In genomic region chr18:24672165-24672950, GRCh38 we compare ENCODE assay signal across 17 cellular contexts.
DNase-seq lines count a peak whose midpoint lies in the region; ATAC-seq and TF ChIP-seq lines count a peak whose summit lies in the region.
"Had no signal": no experiment of that assay in that cellular context is flagged by ENCODE, and none has a peak within 500 bp of the region (broad histone marks: within the 10 kb centered on the region; RNA-seq: fewer than 3 reads in every experiment).

No MANE protein-coding gene starts in this region.

- ATAC-seq in HG03432 (IDR thresholded peaks at IDR 0.05; ENCODE audit: unreplicated experiment) = no peak
- ATAC-seq: A549 had no signal

- TF ChIP-seq CTCF in nephron progenitor cell (IDR thresholded peaks at IDR 0.05) = no peak

- DNase-seq in NCI-H1436 (lab: John Stamatoyannopoulos, UW) (peak; percentile 36), NCI-H1436 treated with DMSO at 0.1 percent for 48 hours (lab: John Stamatoyannopoulos, UW) (no peak), KBM-7 (peak; percentile 53), SW480 (ENCODE audit: low spot score) (peak; percentile 25), midbrain (lab: John Stamatoyannopoulos, UW) (peak; percentile 17), islet precursor cell (no peak), nephron progenitor cell (no peak)
- DNase-seq: activated CD8-positive, alpha-beta memory T cell treated with anti-CD3 and anti-CD28 coated beads for 24 hours; activated naive CD4-positive, alpha-beta T cell; DND-41; H7; NCI-H187 treated with DMSO at 0.1 percent for 48 hours; stimulated activated CD4-positive, alpha-beta T cell treated with anti-CD3 and anti-CD28 coated beads, Interleukin-15, amount 100 ng/mL, for 24 hours; stimulated activated CD8-positive, alpha-beta memory T cell treated with anti-CD3 and anti-CD28 coated beads, Interleukin-4, amount 100 ng/mL, for 48 hours; upper lobe of left lung had no signal

- H3K36me3 Mint-ChIP-seq in nephron progenitor cell (ENCODE audit: low read depth) = no peaks in the 10 kb centered on the region

- H3K27ac Mint-ChIP-seq in nephron progenitor cell = no peak overlapping the region

- peaks cover 42% of the 10 kb centered on the region for H3K27me3 Mint-ChIP-seq in nephron progenitor cell (ENCODE audit: low read depth, poor library complexity)

- in situ Hi-C loops in KBM-7 (cut with MboI; ENCODE audit: low pct_unique_long_range_greater_than_20kb, low sequenced_read_pairs) = no loop called here

- peaks cover 13% of the 10 kb centered on the region for H3K4me1 Mint-ChIP-seq in nephron progenitor cell

- no peaks in the 10 kb centered on the region for H3K9me3 Mint-ChIP-seq in nephron progenitor cell

- H3K4me3 Mint-ChIP-seq in nephron progenitor cell = no peak overlapping the region

Comparison
In these comparisons a context has a peak if more than half of its experiments do, and no peak if none do; other contexts are left out.
1. DNase-seq: peak in NCI-H1436 (single experiment), KBM-7 (single experiment), SW480 (single experiment) and midbrain (single experiment); none in NCI-H1436 treated with DMSO at 0.1 percent for 48 hours (single experiment), islet precursor cell (single experiment) and nephron progenitor cell (single experiment).